9 cellular contexts compared by ENCODE assay signal in genomic region chr6:158031191-158031444, GRCh38. TPM values are rescaled to one million over a fixed set of nuclear protein-coding genes. Genes with fewer than 3 reads are reported as not detected.
A peak's percentile ranks its signal among the peaks of the same experiment; 100 is the strongest.
DNase-seq lines count a peak whose midpoint lies in the region; ATAC-seq and TF ChIP-seq lines count a peak whose summit lies in the region.
"Had no signal": no experiment of that assay in that cellular context is flagged by ENCODE, and none has a peak within 500 bp of the region (broad histone marks: within the 10 kb centered on the region; RNA-seq: fewer than 3 reads in every experiment).

No MANE protein-coding gene starts in this region.

- peaks cover 0 to 36% of the 10 kb centered on the region in 2 donors for H3K36me3 ChIP-seq in gastroesophageal sphincter

- H3K27ac Mint-ChIP-seq in activated CD4-positive, alpha-beta T cell treated with anti-CD3 and anti-CD28 coated beads for 36 hours: peak overlapping the region; percentile 53
- H3K27ac Mint-ChIP-seq in WTC11: peak overlapping the region; percentile 68
- peak overlapping the region; percentile 91 for H3K27ac Mint-ChIP-seq in stimulated activated memory B cell treated with anti-CD40 and anti-IgM and Interleukin-4, amounts not matched to agents 10 μg/mL and 1 μg/mL and 100 μg/mL, for 72 hours

- no peak overlapping the region for H3K4me3 Mint-ChIP-seq in activated CD4-positive, alpha-beta T cell treated with anti-CD3 and anti-CD28 coated beads for 36 hours
- H3K4me3 Mint-ChIP-seq in WTC11: no peak overlapping the region
- H3K4me3 Mint-ChIP-seq in stimulated activated memory B cell treated with anti-CD40 and anti-IgM and Interleukin-4, amounts not matched to agents 10 μg/mL and 1 μg/mL and 100 μg/mL, for 72 hours: peak overlapping the region; percentile 64

- H3K27ac ChIP-seq in gastroesophageal sphincter: peak overlapping the region in 3 of 4 donors; percentile 48 to 65 (median 64)

- no peak for DNase-seq in activated CD4-positive, alpha-beta T cell treated with anti-CD3 and anti-CD28 coated beads for 36 hours
- no peak for DNase-seq in activated CD4-positive, alpha-beta T cell treated with anti-CD3 and anti-CD28 coated beads, Interleukin-2, amount 50 U/mL, for 1 hour
- DNase-seq in WTC11 (ENCODE audit: low spot score) (no peak), middle frontal gyrus (ENCODE audit: extremely low spot score, low spot score) (no peak), EL (no peak), GM13976 (ENCODE audit: low spot score) (no peak)
- DNase-seq: NCI-H1105 had no signal

- H3K4me1 Mint-ChIP-seq in activated CD4-positive, alpha-beta T cell treated with anti-CD3 and anti-CD28 coated beads for 36 hours: peaks cover 34% of the 10 kb centered on the region
- H3K4me1 Mint-ChIP-seq in WTC11: peaks cover 27% of the 10 kb centered on the region
- H3K4me1 Mint-ChIP-seq in stimulated activated memory B cell treated with anti-CD40 and anti-IgM and Interleukin-4, amounts not matched to agents 10 μg/mL and 1 μg/mL and 100 μg/mL, for 72 hours: peaks cover 43% of the 10 kb centered on the region

- no peak overlapping the region for H3K4me3 ChIP-seq in gastroesophageal sphincter

- H3K4me1 ChIP-seq in gastroesophageal sphincter: peaks cover 0 to 60% (median 36%) of the 10 kb centered on the region in 3 donors

- CTCF ChIA-PET in activated CD4-positive, alpha-beta T cell treated with anti-CD3 and anti-CD28 coated beads for 36 hours (lab: Charles Lee): interaction anchor here (0.8 to 1.4 kb wide), 3 partner anchors 23 to 372 kb away, joined by 3 to 4 read pairs (median 3); no protein-coding TSS in a partner anchor
- CTCF ChIA-PET in WTC11 (lab: Charles Lee): interaction anchor here (0.8 kb wide), 1 partner anchor 18 kb away, joined by 3 read pairs; no protein-coding TSS in a partner anchor

- H3K9me3 ChIP-seq in gastroesophageal sphincter: no peaks in the 10 kb centered on the region

- no peaks in the 10 kb centered on the region for H3K9me3 Mint-ChIP-seq in activated CD4-positive, alpha-beta T cell treated with anti-CD3 and anti-CD28 coated beads for 36 hours (ENCODE audit: low read depth)
- H3K9me3 Mint-ChIP-seq in WTC11: peaks cover 3% of the 10 kb centered on the region
- H3K9me3 Mint-ChIP-seq in stimulated activated memory B cell treated with anti-CD40 and anti-IgM and Interleukin-4, amounts not matched to agents 10 μg/mL and 1 μg/mL and 100 μg/mL, for 72 hours: peaks cover 2% of the 10 kb centered on the region

- no peak for TF ChIP-seq EP300 in gastroesophageal sphincter (IDR thresholded peaks at IDR 0.05)

- intact Hi-C loops in activated CD4-positive, alpha-beta T cell treated with anti-CD3 and anti-CD28 coated beads for 36 hours (cut with DNase I, micrococcal nuclease): no loop called here

- H3K27me3 ChIP-seq in gastroesophageal sphincter: no peaks in the 10 kb centered on the region

- no peak for TF ChIP-seq CTCF in WTC11 (IDR thresholded peaks at IDR 0.05)
- TF ChIP-seq CTCF in gastroesophageal sphincter (IDR thresholded peaks at IDR 0.05): no peak
- no peak for TF ChIP-seq CTCF in GM13976 (IDR thresholded peaks at IDR 0.05; ENCODE audit: borderline replicate concordance, control extremely low read depth, extremely low read depth, insufficient read depth, missing control alignments)

- peaks cover 37% of the 10 kb centered on the region for H3K36me3 Mint-ChIP-seq in activated CD4-positive, alpha-beta T cell treated with anti-CD3 and anti-CD28 coated beads for 36 hours (ENCODE audit: low read depth)
- peaks cover 6% of the 10 kb centered on the region for H3K36me3 Mint-ChIP-seq in WTC11
- peaks cover 33% of the 10 kb centered on the region for H3K36me3 Mint-ChIP-seq in stimulated activated memory B cell treated with anti-CD40 and anti-IgM and Interleukin-4, amounts not matched to agents 10 μg/mL and 1 μg/mL and 100 μg/mL, for 72 hours

- no peak for ATAC-seq in activated CD4-positive, alpha-beta T cell treated with anti-CD3 and anti-CD28 coated beads for 36 hours
- ATAC-seq in WTC11 (no peak), gastroesophageal sphincter (no peak)
- ATAC-seq in stimulated activated memory B cell treated with anti-CD40 and anti-IgM and Interleukin-4, amounts not matched to agents 10 μg/mL and 1 μg/mL and 100 μg/mL, for 72 hours: no peak

- in situ Hi-C loops in GM13976 (cut with MboI; ENCODE audit: low sequenced_read_pairs, unreplicated experiment): no loop called here

- TF ChIP-seq POLR2A in gastroesophageal sphincter (IDR thresholded peaks at IDR 0.05): no peak

- POLR2A ChIA-PET in activated CD4-positive, alpha-beta T cell treated with anti-CD3 and anti-CD28 coated beads for 36 hours (lab: Charles Lee): no interaction called here
- POLR2A ChIA-PET in WTC11 (lab: Charles Lee): no interaction called here

- 69 to 90% methylated on average over 2 to 3 of the region's 4 CpGs for WGBS in gastroesophageal sphincter (ENCODE audit: low coverage in 1 of 2), 2 donors

- H3K27me3 Mint-ChIP-seq in activated CD4-positive, alpha-beta T cell treated with anti-CD3 and anti-CD28 coated beads for 36 hours: no peaks in the 10 kb centered on the region
- no peaks in the 10 kb centered on the region for H3K27me3 Mint-ChIP-seq in WTC11 (ENCODE audit: low read depth)
- H3K27me3 Mint-ChIP-seq in stimulated activated memory B cell treated with anti-CD40 and anti-IgM and Interleukin-4, amounts not matched to agents 10 μg/mL and 1 μg/mL and 100 μg/mL, for 72 hours: no peaks in the 10 kb centered on the region

TF ChIP-seq in WTC11, 78 proteins besides CTCF, POLR2A, EP300 and RAD21:
- TF ChIP-seq OVOL2 (CRISPR knock-in tag; IDR thresholded peaks at IDR 0.05; ENCODE audit: borderline replicate concordance) (no peak), TP53 (CRISPR knock-in tag; IDR thresholded peaks at IDR 0.05) (no peak), MLX (CRISPR knock-in tag; IDR thresholded peaks at IDR 0.05) (no peak), JUN (CRISPR knock-in tag; IDR thresholded peaks at IDR 0.05) (no peak), ERG (CRISPR knock-in tag; IDR thresholded peaks at IDR 0.05) (no peak), FOXP1 (CRISPR knock-in tag; IDR thresholded peaks at IDR 0.05; ENCODE audit: borderline replicate concordance) (no peak), ESRRA (CRISPR knock-in tag; IDR thresholded peaks at IDR 0.05; ENCODE audit: borderline replicate concordance) (no peak), ZBTB21 (CRISPR knock-in tag; IDR thresholded peaks at IDR 0.05; ENCODE audit: borderline replicate concordance) (no peak), NR2C2 (CRISPR knock-in tag; IDR thresholded peaks at IDR 0.05) (no peak), JAZF1 (CRISPR knock-in tag; IDR thresholded peaks at IDR 0.05) (no peak), TEAD4 (CRISPR knock-in tag; IDR thresholded peaks at IDR 0.05) (no peak), ZNF317 (CRISPR knock-in tag; IDR thresholded peaks at IDR 0.05; ENCODE audit: borderline replicate concordance, low read depth) (no peak), NFYB (CRISPR knock-in tag; conservative IDR thresholded peaks at IDR 0.05; ENCODE audit: low read depth) (no peak), ZNF532 (CRISPR knock-in tag; IDR thresholded peaks at IDR 0.05; ENCODE audit: borderline replicate concordance) (no peak)

RNA-seq across cellular contexts. Expression of gene SYNJ2, which starts 49.5 kb away (rescaled TPM):
- total RNA-seq in activated CD4-positive, alpha-beta T cell treated with anti-CD3 and anti-CD28 coated beads for 36 hours: 10 to 100 TPM; 28.6 to 30.1 TPM
- total RNA-seq in WTC11 (2021) (11.8 to 15.3 TPM (median 12.4 TPM) in 3 replicates), gastroesophageal sphincter (10 to 100 TPM; 19.9 to 27.9 (median 21.6) TPM)
